Comparison of ENCODE assay signal across 8 cellular contexts in the genomic region with DNA sequence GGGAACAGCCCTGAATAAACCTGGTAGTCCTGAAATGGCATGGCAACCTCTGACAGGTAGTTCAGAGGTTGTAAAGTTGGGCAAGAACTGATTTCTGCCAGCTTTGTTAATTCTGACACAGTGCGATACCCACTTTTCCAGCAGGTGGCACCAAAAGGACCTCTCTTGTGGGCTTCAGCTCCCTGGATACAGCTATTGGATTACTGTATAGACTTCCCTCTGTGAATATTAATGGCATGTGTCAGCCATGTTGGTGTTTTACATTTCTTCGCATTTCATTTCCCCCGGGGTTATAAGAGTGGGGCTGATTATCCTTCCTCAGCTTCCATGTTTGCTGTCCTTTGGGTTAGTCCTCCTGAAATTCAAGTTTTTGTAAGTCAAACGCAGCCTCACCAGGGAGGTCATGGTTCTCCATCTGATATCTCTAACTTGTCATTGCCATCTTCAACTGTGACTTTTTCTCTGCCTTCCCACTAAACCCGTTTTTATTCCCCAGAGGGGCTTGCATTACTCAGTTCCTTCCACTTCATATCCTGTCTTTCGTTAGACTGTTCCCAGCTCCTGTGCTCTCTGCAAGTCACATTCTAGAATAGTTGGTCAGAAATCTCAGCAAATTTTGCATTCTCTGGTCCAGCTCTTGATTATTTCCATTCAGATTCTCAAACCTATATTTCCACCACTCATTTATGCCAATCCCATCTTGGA.
DNase-seq lines count a peak whose midpoint lies in the region; ATAC-seq and TF ChIP-seq lines count a peak whose summit lies in the region.

No MANE protein-coding gene starts in this region.

- H3K9me3 ChIP-seq in liver (ENCODE audit: control insufficient read depth in 4 of 4, low read length in 3 of 4) = no peaks in the 10 kb centered on the region

- H3K27me3 ChIP-seq in liver (ENCODE audit: control insufficient read depth in 4 of 4, insufficient read depth in 4 of 4, low read length in 3 of 4) = peaks cover 0 to 2% (median 0%) of the 10 kb centered on the region in 4 donors

- 61% methylated on average over 6 of the region's 6 CpGs for WGBS in liver

- in situ Hi-C loops in KBM-7 (cut with MboI; ENCODE audit: low pct_unique_long_range_greater_than_20kb, low sequenced_read_pairs) = no loop called here

- no peaks in the 10 kb centered on the region for H3K4me1 ChIP-seq in liver (ENCODE audit: control insufficient read depth in 4 of 4, insufficient read depth in 4 of 4, low read length in 3 of 4)

- no peaks in the 10 kb centered on the region for H3K36me3 ChIP-seq in liver (ENCODE audit: control insufficient read depth in 4 of 4, insufficient read depth in 3 of 4, low read depth in 1 of 4, low read length in 3 of 4)

- TF ChIP-seq RAD21 in liver (IDR thresholded peaks at IDR 0.05) = peak; percentile 77 to 84

- H3K4me3 ChIP-seq in choroid plexus epithelial cell (ENCODE audit: low read depth, low read length) (no peak overlapping the region), liver (ENCODE audit: low read depth in 1 of 3, low read length in 3 of 3) (no peak overlapping the region)

- TF ChIP-seq CTCF in choroid plexus epithelial cell (conservative IDR thresholded peaks at IDR 0.05; ENCODE audit: low read depth, low read length) (peak; percentile 88), liver (IDR thresholded peaks at IDR 0.05; ENCODE audit: low read depth, low read length, missing input control) (peak; percentile 74)

- no peak for ATAC-seq in HG02763 (IDR thresholded peaks at IDR 0.05; ENCODE audit: unreplicated experiment)

- H3K9ac ChIP-seq in liver (ENCODE audit: low read depth in 1 of 2, low read length in 2 of 2) = no peak overlapping the region

- no peak overlapping the region for H3K27ac ChIP-seq in liver (ENCODE audit: low read depth in 1 of 2, low read length in 2 of 2)
- H3K27ac ChIP-seq in substantia nigra (ENCODE audit: low read depth, low read length, poor library complexity, severe bottlenecking) = no peak overlapping the region

- DNase-seq in activated naive CD4-positive, alpha-beta T cell treated with Interleukin-2 at 50 U/mL for 16 hours = peak; percentile 4
- DNase-seq in activated naive CD4-positive, alpha-beta T cell treated with anti-CD3 and anti-CD28 coated beads, Interleukin-2, amount 50 U/mL, for 16 hours = no peak
- peak; percentile 61 for DNase-seq in KBM-7
- peak; percentile 63 for DNase-seq in RKO (ENCODE audit: low spot score)
- peak; percentile 84 for DNase-seq in choroid plexus epithelial cell (ENCODE audit: low read depth)
- peak in 25 of 49 donors; percentile 2 to 48 (median 14) for DNase-seq in substantia nigra (lab: John Stamatoyannopoulos, UW)

TF ChIP-seq in liver, 16 proteins besides CTCF, POLR2A, EP300 and RAD21:
- TF ChIP-seq, protein P1, sequence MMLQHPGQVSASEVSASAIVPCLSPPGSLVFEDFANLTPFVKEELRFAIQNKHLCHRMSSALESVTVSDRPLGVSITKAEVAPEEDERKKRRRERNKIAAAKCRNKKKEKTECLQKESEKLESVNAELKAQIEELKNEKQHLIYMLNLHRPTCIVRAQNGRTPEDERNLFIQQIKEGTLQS (IDR thresholded peaks at IDR 0.05) = no peak
- no peak for TF ChIP-seq JUND (IDR thresholded peaks at IDR 0.05)
- peak; percentile 47 to 50 for TF ChIP-seq RXRA (IDR thresholded peaks at IDR 0.05)
- TF ChIP-seq, protein P2, sequence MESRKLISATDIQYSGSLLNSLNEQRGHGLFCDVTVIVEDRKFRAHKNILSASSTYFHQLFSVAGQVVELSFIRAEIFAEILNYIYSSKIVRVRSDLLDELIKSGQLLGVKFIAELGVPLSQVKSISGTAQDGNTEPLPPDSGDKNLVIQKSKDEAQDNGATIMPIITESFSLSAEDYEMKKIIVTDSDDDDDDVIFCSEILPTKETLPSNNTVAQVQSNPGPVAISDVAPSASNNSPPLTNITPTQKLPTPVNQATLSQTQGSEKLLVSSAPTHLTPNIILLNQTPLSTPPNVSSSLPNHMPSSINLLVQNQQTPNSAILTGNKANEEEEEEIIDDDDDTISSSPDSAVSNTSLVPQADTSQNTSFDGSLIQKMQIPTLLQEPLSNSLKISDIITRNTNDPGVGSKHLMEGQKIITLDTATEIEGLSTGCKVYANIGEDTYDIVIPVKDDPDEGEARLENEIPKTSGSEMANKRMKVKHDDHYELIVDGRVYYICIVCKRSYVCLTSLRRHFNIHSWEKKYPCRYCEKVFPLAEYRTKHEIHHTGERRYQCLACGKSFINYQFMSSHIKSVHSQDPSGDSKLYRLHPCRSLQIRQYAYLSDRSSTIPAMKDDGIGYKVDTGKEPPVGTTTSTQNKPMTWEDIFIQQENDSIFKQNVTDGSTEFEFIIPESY (IDR thresholded peaks at IDR 0.05) = no peak
- TF ChIP-seq HNF4G (IDR thresholded peaks at IDR 0.05) = no peak
- TF ChIP-seq, protein P3, sequence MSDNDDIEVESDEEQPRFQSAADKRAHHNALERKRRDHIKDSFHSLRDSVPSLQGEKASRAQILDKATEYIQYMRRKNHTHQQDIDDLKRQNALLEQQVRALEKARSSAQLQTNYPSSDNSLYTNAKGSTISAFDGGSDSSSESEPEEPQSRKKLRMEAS (IDR thresholded peaks at IDR 0.05) = no peak
- no peak for TF ChIP-seq SP1 (IDR thresholded peaks at IDR 0.05)
- TF ChIP-seq NR2F2 (IDR thresholded peaks at IDR 0.05) = no peak
- TF ChIP-seq GABPA (IDR thresholded peaks at IDR 0.05 in 1 of 2, conservative IDR thresholded peaks at IDR 0.05 in 1 of 2) = no peak
- peak; percentile 54 to 56 for TF ChIP-seq HNF4A (conservative IDR thresholded peaks at IDR 0.05)
- TF ChIP-seq TAF1 (conservative IDR thresholded peaks at IDR 0.05) = no peak
- TF ChIP-seq FOXA1 (IDR thresholded peaks at IDR 0.05) = no peak
- TF ChIP-seq, protein P4, sequence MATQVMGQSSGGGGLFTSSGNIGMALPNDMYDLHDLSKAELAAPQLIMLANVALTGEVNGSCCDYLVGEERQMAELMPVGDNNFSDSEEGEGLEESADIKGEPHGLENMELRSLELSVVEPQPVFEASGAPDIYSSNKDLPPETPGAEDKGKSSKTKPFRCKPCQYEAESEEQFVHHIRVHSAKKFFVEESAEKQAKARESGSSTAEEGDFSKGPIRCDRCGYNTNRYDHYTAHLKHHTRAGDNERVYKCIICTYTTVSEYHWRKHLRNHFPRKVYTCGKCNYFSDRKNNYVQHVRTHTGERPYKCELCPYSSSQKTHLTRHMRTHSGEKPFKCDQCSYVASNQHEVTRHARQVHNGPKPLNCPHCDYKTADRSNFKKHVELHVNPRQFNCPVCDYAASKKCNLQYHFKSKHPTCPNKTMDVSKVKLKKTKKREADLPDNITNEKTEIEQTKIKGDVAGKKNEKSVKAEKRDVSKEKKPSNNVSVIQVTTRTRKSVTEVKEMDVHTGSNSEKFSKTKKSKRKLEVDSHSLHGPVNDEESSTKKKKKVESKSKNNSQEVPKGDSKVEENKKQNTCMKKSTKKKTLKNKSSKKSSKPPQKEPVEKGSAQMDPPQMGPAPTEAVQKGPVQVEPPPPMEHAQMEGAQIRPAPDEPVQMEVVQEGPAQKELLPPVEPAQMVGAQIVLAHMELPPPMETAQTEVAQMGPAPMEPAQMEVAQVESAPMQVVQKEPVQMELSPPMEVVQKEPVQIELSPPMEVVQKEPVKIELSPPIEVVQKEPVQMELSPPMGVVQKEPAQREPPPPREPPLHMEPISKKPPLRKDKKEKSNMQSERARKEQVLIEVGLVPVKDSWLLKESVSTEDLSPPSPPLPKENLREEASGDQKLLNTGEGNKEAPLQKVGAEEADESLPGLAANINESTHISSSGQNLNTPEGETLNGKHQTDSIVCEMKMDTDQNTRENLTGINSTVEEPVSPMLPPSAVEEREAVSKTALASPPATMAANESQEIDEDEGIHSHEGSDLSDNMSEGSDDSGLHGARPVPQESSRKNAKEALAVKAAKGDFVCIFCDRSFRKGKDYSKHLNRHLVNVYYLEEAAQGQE (IDR thresholded peaks at IDR 0.05) = no peak
- TF ChIP-seq YY1 (IDR thresholded peaks at IDR 0.05) = peak; percentile 32
- TF ChIP-seq FOXA2 (IDR thresholded peaks at IDR 0.05) = no peak
- TF ChIP-seq EGR1 (IDR thresholded peaks at IDR 0.05; ENCODE audit: low read depth in 2 of 2) = no peak
